Comparison of ENCODE assay signal across 26 cellular contexts in genomic region chr1:179745131-179745611, GRCh38. TPM values are rescaled to one million over a fixed set of nuclear protein-coding genes. Genes with fewer than 3 reads are reported as not detected.
"Had no signal": no experiment of that assay in that cellular context is flagged by ENCODE, and none has a peak within 500 bp of the region (broad histone marks: within the 10 kb centered on the region; RNA-seq: fewer than 3 reads in every experiment).

No MANE protein-coding gene starts in this region.

- H3K4me1 Mint-ChIP-seq: activated CD4-positive, alpha-beta T cell treated with anti-CD3 and anti-CD28 coated beads for 36 hours had no signal

- H3K27ac ChIP-seq: lower lobe of right lung, pancreas, psoas muscle, right atrium auricular region had no signal

- ATAC-seq: activated CD4-positive, alpha-beta T cell treated with anti-CD3 and anti-CD28 coated beads for 36 hours; activated T-cell treated with anti-CD3 and anti-CD28 coated beads, Interleukin-2, amount 50 U/mL, for 4 hours; left lobe of liver; lower lobe of right lung; naive thymus-derived CD4-positive, alpha-beta T cell; pancreas; psoas muscle; stimulated activated naive CD8-positive, alpha-beta T cell treated with anti-CD3 and anti-CD28 coated beads, Interleukin-15, Interleukin-2, amounts not matched to agents 100 U/mL and 50 U/mL, for 24 hours had no signal

- DNase-seq: activated B cell treated with CpG ODN at 0.5 μM for 24 hours; activated CD4-positive, alpha-beta T cell treated with anti-CD3 and anti-CD28 coated beads for 36 hours; activated CD4-positive, alpha-beta T cell treated with anti-CD3 and anti-CD28 coated beads, Interleukin-2, amount 50 U/mL, for 48 hours; activated CD8-positive, alpha-beta memory T cell treated with anti-CD3 and anti-CD28 coated beads, Interleukin-2, amount 50 U/mL, for 48 hours; activated naive CD4-positive, alpha-beta T cell treated with Interleukin-2 at 50 U/mL for 16 hours; activated naive CD8-positive, alpha-beta T cell treated with anti-CD3 and anti-CD28 coated beads for 36 hours; activated T-cell treated with anti-CD3 and anti-CD28 coated beads, Interleukin-2, amount 50 U/mL, for 4 hours; cerebellar nuclear complex; erythroblast; foreskin fibroblast; lower lobe of right lung; naive thymus-derived CD4-positive, alpha-beta T cell; psoas muscle; stimulated activated CD4-positive, alpha-beta T cell treated with anti-CD3 and anti-CD28 coated beads, Interleukin-12 subunit alpha, Interleukin-12 subunit beta, amount 100 ng/mL, for 4 hours; stimulated activated CD4-positive, alpha-beta T cell treated with anti-CD3 and anti-CD28 coated beads, Interleukin-4, amount 100 ng/mL, for 4 hours; stimulated activated naive CD8-positive, alpha-beta T cell treated with anti-CD3 and anti-CD28 coated beads, Interleukin-15, Interleukin-2, amounts not matched to agents 100 U/mL and 50 U/mL, for 24 hours; T1000 had no signal

- H3K9me3 Mint-ChIP-seq: activated T-cell treated with anti-CD3 and anti-CD28 coated beads, Interleukin-2, amount 50 U/mL, for 4 hours had no signal

- H3K9me3 ChIP-seq: lower lobe of right lung, pancreas, psoas muscle had no signal

- H3K36me3 ChIP-seq: lower lobe of right lung, pancreas, right atrium auricular region had no signal

- H3K4me3 ChIP-seq: lower lobe of right lung, psoas muscle, right atrium auricular region had no signal

- H3K4me3 Mint-ChIP-seq: activated B cell treated with CpG ODN at 0.5 μM for 24 hours; activated CD4-positive, alpha-beta T cell treated with anti-CD3 and anti-CD28 coated beads for 36 hours; activated naive CD8-positive, alpha-beta T cell treated with anti-CD3 and anti-CD28 coated beads for 36 hours; activated T-cell treated with anti-CD3 and anti-CD28 coated beads, Interleukin-2, amount 50 U/mL, for 4 hours had no signal

- H3K27ac Mint-ChIP-seq: activated B cell treated with CpG ODN at 0.5 μM for 24 hours; activated CD4-positive, alpha-beta T cell treated with anti-CD3 and anti-CD28 coated beads for 36 hours; activated naive CD8-positive, alpha-beta T cell treated with anti-CD3 and anti-CD28 coated beads for 36 hours; naive thymus-derived CD4-positive, alpha-beta T cell had no signal

RNA-seq across cellular contexts. Expression of gene FAM163A, which starts 2.1 kb away (rescaled TPM):
- total RNA-seq: activated B cell treated with CpG ODN at 0.5 μM for 24 hours; activated CD4-positive, alpha-beta T cell treated with anti-CD3 and anti-CD28 coated beads for 36 hours; activated CD8-positive, alpha-beta memory T cell treated with anti-CD3 and anti-CD28 coated beads for 36 hours; activated naive CD8-positive, alpha-beta T cell treated with anti-CD3 and anti-CD28 coated beads for 36 hours; activated T-cell treated with anti-CD3 and anti-CD28 coated beads, Interleukin-2, amount 50 U/mL, for 4 hours; fibroblast of lung; lower lobe of right lung; mesenteric fat pad; right atrium auricular region; subcutaneous adipose tissue; T-helper 1 cell treated with Interleukin-12 subunit alpha and Interleukin-12 subunit beta and Interleukin-4 antibody, amounts not matched to agents 30 ng/mL and 1 ng/mL, for 36 hours had no signal
- polyA plus RNA-seq: fibroblast of lung, keratinocyte had no signal
